8 cellular contexts compared by ENCODE assay signal in genomic region chr7:35185908-35186731, GRCh38.
DNase-seq lines count a peak whose midpoint lies in the region; ATAC-seq and TF ChIP-seq lines count a peak whose summit lies in the region.

No MANE protein-coding gene starts in this region.

- in situ Hi-C loops in transverse colon (cut with MboI; ENCODE audit: low pct_ligation_motif_present in 1 of 4, low pct_unique_long_range_greater_than_20kb in 1 of 4, low sequenced_read_pairs in 3 of 4), result loop anchor here in 2 of 4 donors (25.0 kb wide), 1 partner anchor 351 kb away; no protein-coding TSS in a partner anchor

- H3K9me3 ChIP-seq in SK-N-MC (ENCODE audit: low read depth, low read length), result no peaks in the 10 kb centered on the region
- no peaks in the 10 kb centered on the region for H3K9me3 ChIP-seq in transverse colon

- no peak overlapping the region for H3K27ac ChIP-seq in SK-N-MC
- no peak overlapping the region for H3K27ac ChIP-seq in transverse colon

- ATAC-seq in memory B cell (ENCODE audit: low read depth), result peak; percentile 22

- H3K4me1 Mint-ChIP-seq in memory B cell (peaks cover 5% of the 10 kb centered on the region), type B pancreatic cell (ENCODE audit: unreplicated experiment) (peaks cover 10% of the 10 kb centered on the region)

- no peak for TF ChIP-seq EP300 in transverse colon (IDR thresholded peaks at IDR 0.05; ENCODE audit: low read depth)

- peak; percentile 21 for TF ChIP-seq CTCF in AG09309 (IDR thresholded peaks at IDR 0.05; ENCODE audit: control insufficient read depth, insufficient read depth, low read depth, low read length, missing control alignments)
- no peak for TF ChIP-seq CTCF in type B pancreatic cell (conservative IDR thresholded peaks at IDR 0.05)
- no peak for TF ChIP-seq CTCF in transverse colon (IDR thresholded peaks at IDR 0.05)

- peaks cover 0 to 13% (median 7%) of the 10 kb centered on the region in 4 donors for H3K4me1 ChIP-seq in transverse colon

- H3K36me3 ChIP-seq in SK-N-MC (ENCODE audit: insufficient read depth, low read length) (no peaks in the 10 kb centered on the region), transverse colon (no peaks in the 10 kb centered on the region)

- DNase-seq in AG09309 (ENCODE audit: low read depth) (no peak), HT1080 (ENCODE audit: low read depth) (peak; percentile 72), SK-N-MC (ENCODE audit: low read depth, low spot score) (no peak), dermis blood vessel endothelial cell (peak; percentile 31), memory B cell (ENCODE audit: low spot score in 2 of 2) (no peak), type B pancreatic cell (ENCODE audit: extremely low spot score, unreplicated experiment) (peak; percentile 70), transverse colon (no peak)
- DNase-seq in activated CD4-positive, CD25-positive, alpha-beta regulatory T cell (lab: John Stamatoyannopoulos, UW), result no peak

- H3K36me3 Mint-ChIP-seq in memory B cell (no peaks in the 10 kb centered on the region), type B pancreatic cell (no peaks in the 10 kb centered on the region)

- TF ChIP-seq POLR2A in transverse colon (IDR thresholded peaks at IDR 0.05), result no peak

- H3K27me3 ChIP-seq in transverse colon, result peaks cover 30% of the 10 kb centered on the region

- H3K27me3 Mint-ChIP-seq in memory B cell (peaks cover 13% of the 10 kb centered on the region), type B pancreatic cell (peaks cover 53% of the 10 kb centered on the region)

- WGBS in transverse colon (ENCODE audit: low coverage in 1 of 2), 2 donors, result 0 to 1% methylated on average over 4 to 35 of the region's 67 CpGs

- no peaks in the 10 kb centered on the region for H3K9me3 Mint-ChIP-seq in memory B cell
- no peaks in the 10 kb centered on the region for H3K9me3 Mint-ChIP-seq in type B pancreatic cell

- intact Hi-C loops in transverse colon (cut with DNase I; ENCODE audit: low total_unique reads), result no loop called here

- H3K4me3 Mint-ChIP-seq in memory B cell (peak overlapping the region; percentile 51), type B pancreatic cell (peak overlapping the region; percentile 92)

- H3K9ac ChIP-seq in SK-N-MC (ENCODE audit: insufficient read length), result peak overlapping the region; percentile 66

- H3K27ac Mint-ChIP-seq in memory B cell (no peak overlapping the region), type B pancreatic cell (no peak overlapping the region)

- H3K4me3 ChIP-seq in AG09309 (ENCODE audit: control insufficient read depth, low read depth, low read length) (peak overlapping the region; percentile 42), SK-N-MC (peak overlapping the region; percentile 92), transverse colon (peak overlapping the region in 2 of 4 donors; percentile 20 to 48)

Comparison
In these comparisons a context has a peak if more than half of its experiments do, and no peak if none do; other contexts are left out.
1. DNase-seq: peak in HT1080 (single experiment), dermis blood vessel endothelial cell (single experiment) and type B pancreatic cell (single experiment); none in AG09309 (single experiment), SK-N-MC (single experiment), memory B cell (0 of 2), activated CD4-positive, CD25-positive, alpha-beta regulatory T cell (0 of 4) and transverse colon (single experiment).